Comparison of ENCODE assay signal across 22 cellular contexts in the genomic region with DNA sequence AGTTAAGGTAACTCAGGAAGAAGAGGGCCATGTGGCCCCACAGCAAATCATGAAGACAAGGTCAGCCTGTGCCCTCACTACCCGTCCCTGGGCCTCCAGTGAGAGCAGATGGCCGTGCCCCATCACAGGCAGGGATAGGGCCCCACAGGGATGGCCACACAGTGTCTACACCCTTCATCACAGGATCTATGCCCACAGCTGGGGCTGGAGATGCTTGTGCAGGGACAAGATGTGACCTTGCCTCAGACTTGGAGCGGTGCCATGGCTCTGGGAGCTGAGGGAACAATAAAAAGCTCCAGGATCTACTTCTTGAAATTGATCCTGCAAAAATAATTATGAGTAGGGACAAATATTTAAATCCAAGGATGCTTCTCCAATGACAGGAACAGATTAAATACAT. TPM values are rescaled to one million over a fixed set of nuclear protein-coding genes. Genes with fewer than 3 reads are reported as not detected.
DNase-seq lines count a peak whose midpoint lies in the region; FAIRE-seq and TF ChIP-seq lines count a peak whose summit lies in the region.
"Had no signal": no experiment of that assay in that cellular context is flagged by ENCODE, and none has a peak within 500 bp of the region (broad histone marks: within the 10 kb centered on the region; RNA-seq: fewer than 3 reads in every experiment).

No MANE protein-coding gene starts in this region.

- no peak overlapping the region for H3K27ac ChIP-seq in prostate gland
- H3K27ac ChIP-seq: dorsolateral prefrontal cortex had no signal

- no peaks in the 10 kb centered on the region for H3K36me3 Mint-ChIP-seq in activated naive CD4-positive, alpha-beta T cell treated with anti-CD3 and anti-CD28 coated beads for 36 hours (ENCODE audit: low read depth)
- H3K36me3 Mint-ChIP-seq: activated naive CD8-positive, alpha-beta T cell treated with anti-CD3 and anti-CD28 coated beads, Interleukin-2, amount 10 ng/mL, durations not matched to agents 7 days and 5 days; CD4-positive, alpha-beta memory T cell; naive thymus-derived CD4-positive, alpha-beta T cell had no signal

- no peaks in the 10 kb centered on the region for H3K36me3 ChIP-seq in prostate gland
- H3K36me3 ChIP-seq: breast epithelium, MG63 had no signal

- H3K4me1 Mint-ChIP-seq in activated naive CD4-positive, alpha-beta T cell treated with anti-CD3 and anti-CD28 coated beads for 36 hours (ENCODE audit: low read depth): peaks cover 13% of the 10 kb centered on the region

- no peaks in the 10 kb centered on the region for H3K9me3 Mint-ChIP-seq in activated naive CD4-positive, alpha-beta T cell treated with anti-CD3 and anti-CD28 coated beads for 36 hours
- H3K9me3 Mint-ChIP-seq: activated naive CD8-positive, alpha-beta T cell treated with anti-CD3 and anti-CD28 coated beads, Interleukin-2, amount 10 ng/mL, durations not matched to agents 7 days and 5 days; CD4-positive, alpha-beta memory T cell; naive thymus-derived CD4-positive, alpha-beta T cell had no signal

- H3K4me1 ChIP-seq in prostate gland (replicated peaks): peaks cover 22% of the 10 kb centered on the region

- H3K27me3 Mint-ChIP-seq in activated naive CD4-positive, alpha-beta T cell treated with anti-CD3 and anti-CD28 coated beads for 36 hours (ENCODE audit: low read depth): no peaks in the 10 kb centered on the region
- H3K27me3 Mint-ChIP-seq: CD4-positive, alpha-beta memory T cell had no signal

- H3K27ac Mint-ChIP-seq in activated naive CD4-positive, alpha-beta T cell treated with anti-CD3 and anti-CD28 coated beads for 36 hours: no peak overlapping the region
- H3K27ac Mint-ChIP-seq: activated naive CD8-positive, alpha-beta T cell treated with anti-CD3 and anti-CD28 coated beads, Interleukin-2, amount 10 ng/mL, durations not matched to agents 7 days and 5 days; naive thymus-derived CD4-positive, alpha-beta T cell had no signal

- TF ChIP-seq POLR2A in prostate gland (IDR thresholded peaks at IDR 0.05): no peak

- WGBS in prostate gland: 92% methylated on average over 3 of the region's 3 CpGs

- intact Hi-C loops in prostate gland (cut with DNase I): no loop called here
- intact Hi-C loops in activated naive CD4-positive, alpha-beta T cell treated with anti-CD3 and anti-CD28 coated beads for 36 hours (cut with micrococcal nuclease): no loop called here

- H3K27me3 ChIP-seq in prostate gland (replicated peaks; ENCODE audit: insufficient read depth): no peaks in the 10 kb centered on the region
- H3K27me3 ChIP-seq: breast epithelium, dorsolateral prefrontal cortex, MG63 had no signal

- no peak overlapping the region for H3K4me3 Mint-ChIP-seq in activated naive CD4-positive, alpha-beta T cell treated with anti-CD3 and anti-CD28 coated beads for 36 hours
- H3K4me3 Mint-ChIP-seq: activated naive CD8-positive, alpha-beta T cell treated with anti-CD3 and anti-CD28 coated beads, Interleukin-2, amount 10 ng/mL, durations not matched to agents 7 days and 5 days; CD4-positive, alpha-beta memory T cell; naive thymus-derived CD4-positive, alpha-beta T cell had no signal

- DNase-seq in Ammon's horn (ENCODE audit: low spot score): peak; percentile 13
- DNase-seq in NCI-H1105 treated with DMSO at 0.1 percent for 48 hours (lab: John Stamatoyannopoulos, UW): peak; percentile 17
- DNase-seq in fibroblast of gingiva (ENCODE audit: low read depth): peak; percentile 23
- peak; percentile 43 for DNase-seq in prostate gland (ENCODE audit: low spot score)
- no peak for DNase-seq in activated naive CD4-positive, alpha-beta T cell treated with anti-CD3 and anti-CD28 coated beads for 36 hours
- no peak for DNase-seq in activated CD4-positive, CD25-positive, alpha-beta regulatory T cell treated with anti-CD3 and anti-CD28 coated beads, Interleukin-2, amount 50 U/mL, for 72 hours
- no peak for DNase-seq in stimulated activated CD4-positive, alpha-beta T cell treated with anti-CD3 and anti-CD28 coated beads, Interleukin-2, amount 100 ng/mL, for 24 hours
- DNase-seq in HTR-8/SVneo (ENCODE audit: insufficient read length, low spot score): no peak
- DNase-seq: ACHN; activated naive CD8-positive, alpha-beta T cell treated with anti-CD3 and anti-CD28 coated beads, Interleukin-2, amount 10 ng/mL, durations not matched to agents 7 days and 5 days; CD4-positive, alpha-beta memory T cell; dorsolateral prefrontal cortex; erythroblast; MG63; naive thymus-derived CD4-positive, alpha-beta T cell; NCI-H1930; NCI-H748 treated with DMSO at 0.1 percent for 48 hours; stimulated activated CD4-positive, alpha-beta T cell treated with anti-CD3 and anti-CD28 coated beads, Interleukin-15, amount 100 ng/mL, for 24 hours; stimulated activated naive CD4-positive, alpha-beta T cell; SW 1271 had no signal

- no peak for TF ChIP-seq CTCF in prostate gland (IDR thresholded peaks at IDR 0.05)

- no peaks in the 10 kb centered on the region for H3K9me3 ChIP-seq in prostate gland
- H3K9me3 ChIP-seq: breast epithelium, MG63 had no signal

- FAIRE-seq in HTR-8/SVneo (lab: Jason Lieb, UNC): no peak
- FAIRE-seq: RCC 7860 had no signal

- CTCF ChIA-PET in activated naive CD4-positive, alpha-beta T cell treated with anti-CD3 and anti-CD28 coated beads for 36 hours (lab: Charles Lee): interaction anchor here (0.5 kb wide), 1 partner anchor 213 kb away, joined by 3 read pairs; no protein-coding TSS in a partner anchor

- no peak overlapping the region for H3K4me3 ChIP-seq in prostate gland
- H3K4me3 ChIP-seq: breast epithelium, dorsolateral prefrontal cortex, MG63 had no signal

RNA-seq across cellular contexts. Expression of a gene that starts 25.4 kb away (rescaled TPM):
- 100 to 1,000 TPM in 1 of 2 donors, 10 to 100 TPM in 1; 65.2 to 115 TPM for total RNA-seq in prostate gland
- total RNA-seq in activated naive CD4-positive, alpha-beta T cell treated with anti-CD3 and anti-CD28 coated beads for 36 hours: 10 to 100 TPM; 13.7 to 15.3 TPM

RNA-seq across cellular contexts. Expression of a gene that starts 34.1 kb away (rescaled TPM):
- total RNA-seq in prostate gland: 10 to 100 TPM; 76.5 to 83.1 TPM
- 1 to 10 TPM in 1 of 2 experiments, under 1 TPM in 1; 0.76 to 1.3 TPM for total RNA-seq in activated naive CD4-positive, alpha-beta T cell treated with anti-CD3 and anti-CD28 coated beads for 36 hours

Comparison
In these comparisons a context has a peak if more than half of its experiments do, and no peak if none do; other contexts are left out.
1. DNase-seq: peak in Ammon's horn (single experiment), NCI-H1105 treated with DMSO at 0.1 percent for 48 hours (single experiment), fibroblast of gingiva (single experiment) and prostate gland (single experiment); none in activated naive CD4-positive, alpha-beta T cell treated with anti-CD3 and anti-CD28 coated beads for 36 hours (single experiment), activated CD4-positive, CD25-positive, alpha-beta regulatory T cell treated with anti-CD3 and anti-CD28 coated beads, Interleukin-2, amount 50 U/mL, for 72 hours (single experiment), stimulated activated CD4-positive, alpha-beta T cell treated with anti-CD3 and anti-CD28 coated beads, Interleukin-2, amount 100 ng/mL, for 24 hours (0 of 2) and HTR-8/SVneo (single experiment).
2. RNA of a gene that starts 25.4 kb away (total RNA-seq): 65.2 to 115 TPM in prostate gland; 13.7 to 15.3 TPM in activated naive CD4-positive, alpha-beta T cell treated with anti-CD3 and anti-CD28 coated beads for 36 hours; every median in the first group is over 4 times any median in the second.
3. RNA of a gene that starts 34.1 kb away (total RNA-seq): 76.5 to 83.1 TPM in prostate gland; 0.76 to 1.3 TPM in activated naive CD4-positive, alpha-beta T cell treated with anti-CD3 and anti-CD28 coated beads for 36 hours; every median in the first group is over 10 times any median in the second.